Comparison of ENCODE assay signal across 16 cellular contexts in genomic region chr15:77998592-77998991, GRCh38.
DNase-seq lines count a peak whose midpoint lies in the region; ATAC-seq and TF ChIP-seq lines count a peak whose summit lies in the region.
"Had no signal": no experiment of that assay in that cellular context is flagged by ENCODE, and none has a peak within 500 bp of the region (broad histone marks: within the 10 kb centered on the region; RNA-seq: fewer than 3 reads in every experiment).

No MANE protein-coding gene starts in this region.

- H3K4me1 Mint-ChIP-seq in chondrocyte (ENCODE audit: low read depth): peaks cover 35% of the 10 kb centered on the region

- H3K36me3 ChIP-seq in left lung: peaks cover 0 to 82% of the 10 kb centered on the region in 2 donors

- H3K4me3 ChIP-seq in left lung: no peak overlapping the region
- H3K4me3 ChIP-seq: BLaER1 treated with 17β-estradiol and CSF1 and Interleukin-3, amounts not matched to agents 10 nM and 100 nM had no signal

- DNase-seq in chondrocyte (ENCODE audit: low spot score): no peak
- DNase-seq in left lung: peak; percentile 27 to 34
- DNase-seq in posterior vena cava (ENCODE audit: low spot score): peak; percentile 36
- DNase-seq in HuH-7.5 (ENCODE audit: low spot score): no peak
- no peak for DNase-seq in occipital lobe (lab: John Stamatoyannopoulos, UW)
- DNase-seq in NOMO-1 (lab: John Stamatoyannopoulos, UW; ENCODE audit: unreplicated experiment in 2 of 2): no peak
- DNase-seq: Calu3; CD8-positive, alpha-beta T cell; DMS79 treated with DMSO at 0.1 percent for 48 hours; GF-D8; GOT3; H7; HFFc6 had no signal

- no peak for TF ChIP-seq CTCF in chondrocyte (IDR thresholded peaks at IDR 0.05)
- TF ChIP-seq CTCF in left lung (IDR thresholded peaks at IDR 0.05): no peak

- H3K27me3 ChIP-seq in left lung: no peaks in the 10 kb centered on the region
- H3K27me3 ChIP-seq: BLaER1 treated with 17β-estradiol and CSF1 and Interleukin-3, amounts not matched to agents 10 nM and 100 nM had no signal

- peaks cover 3 to 26% of the 10 kb centered on the region in 2 donors for H3K4me1 ChIP-seq in left lung

- peaks cover 33% of the 10 kb centered on the region for H3K36me3 Mint-ChIP-seq in chondrocyte (ENCODE audit: low read depth)

- H3K9me3 ChIP-seq in left lung: no peaks in the 10 kb centered on the region
- H3K9me3 ChIP-seq: BLaER1 treated with 17β-estradiol and CSF1 and Interleukin-3, amounts not matched to agents 10 nM and 100 nM had no signal

- no peak overlapping the region for H3K27ac ChIP-seq in left lung

- no peaks in the 10 kb centered on the region for H3K9me3 Mint-ChIP-seq in chondrocyte (ENCODE audit: low read depth)
- H3K9me3 Mint-ChIP-seq: CD8-positive, alpha-beta T cell; HFFc6 had no signal

- intact Hi-C loops in left lung (cut with DNase I): no loop called here
- intact Hi-C loops in posterior vena cava (cut with DNase I): no loop called here

- H3K27me3 Mint-ChIP-seq in chondrocyte (ENCODE audit: low read depth): no peaks in the 10 kb centered on the region
- H3K27me3 Mint-ChIP-seq: B cell had no signal

- ATAC-seq in left lung: no peak
- ATAC-seq: CD8-positive, alpha-beta T cell; HCT116 had no signal

- peak overlapping the region; percentile 41 for H3K27ac Mint-ChIP-seq in chondrocyte (ENCODE audit: unreplicated experiment)
- H3K27ac Mint-ChIP-seq: B cell; CD8-positive, alpha-beta T cell; HFFc6 had no signal

- H3K4me3 Mint-ChIP-seq in chondrocyte (ENCODE audit: unreplicated experiment): no peak overlapping the region
- H3K4me3 Mint-ChIP-seq: B cell; CD8-positive, alpha-beta T cell; HFFc6 had no signal

Comparison
In these comparisons a context has a peak if more than half of its experiments do, and no peak if none do; other contexts are left out.
1. DNase-seq: peak in left lung (2 of 2) and posterior vena cava (single experiment); none in chondrocyte (single experiment), HuH-7.5 (single experiment), occipital lobe (single experiment) and NOMO-1 (0 of 2).